ENCODE assay signal across 30 cellular contexts in the genomic region with DNA sequence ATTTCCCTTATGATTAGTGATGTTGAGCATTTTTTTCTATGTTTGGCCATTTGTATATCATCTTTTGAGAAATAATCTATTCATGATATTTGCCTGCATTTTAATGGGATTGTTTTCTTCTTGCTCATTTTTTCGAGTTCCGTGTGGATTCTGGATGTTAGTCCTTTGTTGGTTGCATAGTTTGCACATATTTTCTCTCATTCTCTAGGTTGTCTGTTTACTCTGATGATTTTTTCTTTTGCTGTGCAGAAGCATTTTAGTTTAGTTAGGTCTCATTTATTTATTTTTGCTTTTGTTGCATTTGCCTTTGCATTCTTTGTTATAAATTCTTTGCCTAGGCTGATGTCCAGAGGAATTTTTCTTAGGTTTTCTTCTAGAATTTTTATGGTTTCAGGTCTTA.
"Had no signal": no experiment of that assay in that cellular context is flagged by ENCODE, and none has a peak within 500 bp of the region (broad histone marks: within the 10 kb centered on the region; RNA-seq: fewer than 3 reads in every experiment).

No MANE protein-coding gene starts in this region.

- FAIRE-seq: small intestine had no signal

- ATAC-seq: naive thymus-derived CD8-positive, alpha-beta T cell; natural killer cell treated with Interleukin-12 subunit alpha and Interleukin-12 subunit beta and Interleukin-15 and Interleukin-18, amount 100 ng/mL, for 72 hours; psoas muscle; right cardiac atrium; right lobe of liver; stimulated activated effector memory CD8-positive, alpha-beta T cell treated with anti-CD3 and anti-CD28 coated beads, Interleukin-12 subunit alpha, Interleukin-12 subunit beta, amount 100 ng/mL, for 72 hours; stimulated activated naive B cell treated with anti-CD40 and anti-IgM and Interleukin-4, amounts not matched to agents 10 μg/mL and 1 μg/mL and 100 μg/mL, for 72 hours; stimulated activated naive CD8-positive, alpha-beta T cell treated with anti-CD3 and anti-CD28 coated beads, Interleukin-15, amount 100 ng/mL, for 72 hours; upper lobe of right lung had no signal

- H3K9ac ChIP-seq: parathyroid adenoma had no signal

- H3K4me1 ChIP-seq: parathyroid adenoma, psoas muscle, right lobe of liver, sigmoid colon, suprapubic skin, testis, tibial artery, transverse colon, upper lobe of right lung, uterus had no signal

- H3K9me3 ChIP-seq: ovary, psoas muscle, suprapubic skin, testis, upper lobe of right lung, uterus had no signal

- H3K27me3 ChIP-seq: ovary, right lobe of liver, sigmoid colon, suprapubic skin, testis, tibial artery, transverse colon, upper lobe of right lung, uterus had no signal

- DNase-seq: naive thymus-derived CD8-positive, alpha-beta T cell; nephron progenitor cell; occipital lobe; ovary; posterior cingulate gyrus; psoas muscle; right cardiac atrium; right lobe of liver; sigmoid colon; small intestine; stimulated activated CD4-positive, alpha-beta T cell treated with anti-CD3 and anti-CD28 coated beads, Interleukin-15, amount 100 ng/mL, for 24 hours; stimulated activated CD4-positive, alpha-beta T cell treated with anti-CD3 and anti-CD28 coated beads, Interleukin-2, amount 100 ng/mL, for 24 hours; stimulated activated CD4-positive, alpha-beta T cell treated with anti-CD3 and anti-CD28 coated beads, Interleukin-2, amount 100 ng/mL, for 48 hours; stimulated activated CD4-positive, alpha-beta T cell treated with anti-CD3 and anti-CD28 coated beads, Interleukin-4, amount 100 ng/mL, for 24 hours; stimulated activated naive B cell treated with anti-CD40 and anti-IgM and Interleukin-4, amounts not matched to agents 10 μg/mL and 1 μg/mL and 100 μg/mL, for 72 hours; stimulated activated naive CD4-positive, alpha-beta T cell treated with Interleukin-2 at 50 U/mL for 16 hours; stimulated activated naive CD8-positive, alpha-beta T cell treated with anti-CD3 and anti-CD28 coated beads, Interleukin-15, amount 100 ng/mL, for 72 hours; substantia nigra; testis; tibial artery; transverse colon; upper lobe of right lung; uterus had no signal

- H3K79me2 ChIP-seq: parathyroid adenoma had no signal

- H2AFZ ChIP-seq: parathyroid adenoma had no signal

- H3K27ac Mint-ChIP-seq: naive thymus-derived CD8-positive, alpha-beta T cell; natural killer cell treated with Interleukin-12 subunit alpha and Interleukin-12 subunit beta and Interleukin-15 and Interleukin-18, amount 100 ng/mL, for 72 hours; nephron progenitor cell; progenitor cell of endocrine pancreas; stimulated activated effector memory CD8-positive, alpha-beta T cell treated with anti-CD3 and anti-CD28 coated beads, Interleukin-12 subunit alpha, Interleukin-12 subunit beta, amount 100 ng/mL, for 72 hours; stimulated activated naive B cell treated with anti-CD40 and anti-IgM and Interleukin-4, amounts not matched to agents 10 μg/mL and 1 μg/mL and 100 μg/mL, for 72 hours; stimulated activated naive CD8-positive, alpha-beta T cell treated with anti-CD3 and anti-CD28 coated beads, Interleukin-15, amount 100 ng/mL, for 72 hours; type B pancreatic cell had no signal

- H3K4me1 Mint-ChIP-seq: nephron progenitor cell; neural crest cell; stimulated activated effector memory CD8-positive, alpha-beta T cell treated with anti-CD3 and anti-CD28 coated beads, Interleukin-12 subunit alpha, Interleukin-12 subunit beta, amount 100 ng/mL, for 72 hours; stimulated activated naive B cell treated with anti-CD40 and anti-IgM and Interleukin-4, amounts not matched to agents 10 μg/mL and 1 μg/mL and 100 μg/mL, for 72 hours had no signal

- H3K9me3 Mint-ChIP-seq: type B pancreatic cell had no signal

- H3K4me3 Mint-ChIP-seq: naive thymus-derived CD8-positive, alpha-beta T cell; natural killer cell treated with Interleukin-12 subunit alpha and Interleukin-12 subunit beta and Interleukin-15 and Interleukin-18, amount 100 ng/mL, for 72 hours; nephron progenitor cell; neural crest cell; stimulated activated effector memory CD8-positive, alpha-beta T cell treated with anti-CD3 and anti-CD28 coated beads, Interleukin-12 subunit alpha, Interleukin-12 subunit beta, amount 100 ng/mL, for 72 hours; stimulated activated naive B cell treated with anti-CD40 and anti-IgM and Interleukin-4, amounts not matched to agents 10 μg/mL and 1 μg/mL and 100 μg/mL, for 72 hours; stimulated activated naive CD8-positive, alpha-beta T cell treated with anti-CD3 and anti-CD28 coated beads, Interleukin-15, amount 100 ng/mL, for 72 hours; type B pancreatic cell had no signal

- H3K4me3 ChIP-seq: ovary, psoas muscle, right lobe of liver, sigmoid colon, suprapubic skin, testis, tibial artery, transverse colon, upper lobe of right lung, uterus had no signal

- H3K36me3 ChIP-seq: ovary, right lobe of liver, suprapubic skin, transverse colon, upper lobe of right lung, uterus had no signal

- H3K27ac ChIP-seq: ovary, parathyroid adenoma, psoas muscle, right lobe of liver, sigmoid colon, suprapubic skin, testis, tibial artery, transverse colon, upper lobe of right lung, uterus had no signal

- H3K27me3 Mint-ChIP-seq: naive thymus-derived CD8-positive, alpha-beta T cell; natural killer cell treated with Interleukin-12 subunit alpha and Interleukin-12 subunit beta and Interleukin-15 and Interleukin-18, amount 100 ng/mL, for 72 hours; progenitor cell of endocrine pancreas; stimulated activated naive B cell treated with anti-CD40 and anti-IgM and Interleukin-4, amounts not matched to agents 10 μg/mL and 1 μg/mL and 100 μg/mL, for 72 hours; stimulated activated naive CD8-positive, alpha-beta T cell treated with anti-CD3 and anti-CD28 coated beads, Interleukin-15, amount 100 ng/mL, for 72 hours; type B pancreatic cell had no signal
